ENCODE assay signal across 11 cellular contexts in the genomic region with DNA sequence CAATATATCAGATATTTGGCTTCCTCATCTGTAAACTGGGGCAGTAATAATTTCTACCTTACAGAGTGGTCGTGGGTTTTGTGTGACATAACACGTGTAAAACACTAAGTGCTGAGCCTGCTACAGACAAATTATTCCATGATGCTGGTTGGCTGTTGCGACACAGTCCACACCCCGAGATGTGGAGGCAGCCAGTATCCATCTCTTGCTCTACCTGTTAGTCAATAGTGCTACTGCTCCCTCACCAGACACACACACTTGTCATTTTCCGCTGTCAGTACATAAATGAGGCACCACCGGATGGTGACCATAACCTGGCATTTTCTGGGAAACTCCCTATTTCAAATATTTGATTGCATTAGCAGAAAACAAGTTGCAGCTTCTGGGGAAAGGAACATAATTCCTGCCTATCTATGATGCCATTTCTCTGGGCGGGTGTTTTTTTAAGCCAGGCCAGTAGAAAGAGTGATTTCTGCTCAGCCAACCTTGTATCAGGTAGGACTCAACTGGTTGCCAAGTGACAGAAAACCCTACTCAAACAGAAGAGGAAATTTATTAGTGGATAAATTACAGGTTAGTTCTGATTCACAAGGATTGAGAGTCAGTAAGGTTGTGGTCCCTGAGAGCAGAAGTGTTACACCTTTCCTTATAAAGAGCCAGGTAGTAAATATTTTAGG. TPM values are rescaled to one million over a fixed set of nuclear protein-coding genes. Genes with fewer than 3 reads are reported as not detected.
DNase-seq lines count a peak whose midpoint lies in the region; ATAC-seq and TF ChIP-seq lines count a peak whose summit lies in the region.
"Had no signal": no experiment of that assay in that cellular context is flagged by ENCODE, and none has a peak within 500 bp of the region (broad histone marks: within the 10 kb centered on the region; RNA-seq: fewer than 3 reads in every experiment).

No MANE protein-coding gene starts in this region.

- no peak overlapping the region for H3K4me3 ChIP-seq in lower lobe of right lung
- H3K4me3 ChIP-seq: tibial artery had no signal

- CTCF ChIA-PET in activated CD8-positive, alpha-beta memory T cell treated with anti-CD3 and anti-CD28 coated beads, Interleukin-2, amount 10 ng/mL, durations not matched to agents 7 days and 5 days (lab: Charles Lee), result interaction anchor here (0.7 to 2.3 kb wide), 7 partner anchors 13 to 1216 kb away, joined by 3 to 14 read pairs (median 5); partner anchors contain the start of gene NETO2

- no peak overlapping the region for H3K4me3 Mint-ChIP-seq in activated CD8-positive, alpha-beta memory T cell treated with anti-CD3 and anti-CD28 coated beads, Interleukin-2, amount 10 ng/mL, durations not matched to agents 7 days and 5 days
- no peak overlapping the region for H3K4me3 Mint-ChIP-seq in dendritic cell treated with granulocyte-macrophage colony-stimulating factor and Interleukin-4, amounts not matched to agents 40 ng/mL and 50 ng/mL, for 4 days

- peaks cover 16% of the 10 kb centered on the region for H3K4me1 Mint-ChIP-seq in activated CD8-positive, alpha-beta memory T cell treated with anti-CD3 and anti-CD28 coated beads, Interleukin-2, amount 10 ng/mL, durations not matched to agents 7 days and 5 days
- no peaks in the 10 kb centered on the region for H3K4me1 Mint-ChIP-seq in dendritic cell treated with granulocyte-macrophage colony-stimulating factor and Interleukin-4, amounts not matched to agents 40 ng/mL and 50 ng/mL, for 4 days (ENCODE audit: low read depth)

- no peak overlapping the region for H3K27ac ChIP-seq in lower lobe of right lung
- H3K27ac ChIP-seq: tibial artery had no signal

- H3K36me3 ChIP-seq in lower lobe of right lung, result peaks cover 5% of the 10 kb centered on the region

- no peak for TF ChIP-seq CTCF in lower lobe of right lung (IDR thresholded peaks at IDR 0.05)

- H3K36me3 Mint-ChIP-seq in activated CD8-positive, alpha-beta memory T cell treated with anti-CD3 and anti-CD28 coated beads, Interleukin-2, amount 10 ng/mL, durations not matched to agents 7 days and 5 days, result peaks cover 2% of the 10 kb centered on the region
- H3K36me3 Mint-ChIP-seq in dendritic cell treated with granulocyte-macrophage colony-stimulating factor and Interleukin-4, amounts not matched to agents 40 ng/mL and 50 ng/mL, for 4 days (ENCODE audit: low read depth), result peaks cover 4% of the 10 kb centered on the region

- ATAC-seq in activated CD8-positive, alpha-beta memory T cell treated with anti-CD3 and anti-CD28 coated beads, Interleukin-2, amount 10 ng/mL, durations not matched to agents 7 days and 5 days, result peak; percentile 69
- no peak for ATAC-seq in lower lobe of right lung
- ATAC-seq in GM18858 (IDR thresholded peaks at IDR 0.05; ENCODE audit: unreplicated experiment), result no peak

- no peaks in the 10 kb centered on the region for H3K27me3 ChIP-seq in lower lobe of right lung (ENCODE audit: low read depth)
- H3K27me3 ChIP-seq: tibial artery had no signal

- no peaks in the 10 kb centered on the region for H3K9me3 Mint-ChIP-seq in activated CD8-positive, alpha-beta memory T cell treated with anti-CD3 and anti-CD28 coated beads, Interleukin-2, amount 10 ng/mL, durations not matched to agents 7 days and 5 days (ENCODE audit: low read depth)
- H3K9me3 Mint-ChIP-seq in dendritic cell treated with granulocyte-macrophage colony-stimulating factor and Interleukin-4, amounts not matched to agents 40 ng/mL and 50 ng/mL, for 4 days, result no peaks in the 10 kb centered on the region

- H3K4me1 ChIP-seq in lower lobe of right lung, result no peaks in the 10 kb centered on the region
- H3K4me1 ChIP-seq: tibial artery had no signal

- peak; percentile 50 for DNase-seq in activated CD8-positive, alpha-beta memory T cell treated with anti-CD3 and anti-CD28 coated beads, Interleukin-2, amount 10 ng/mL, durations not matched to agents 7 days and 5 days
- DNase-seq in activated CD8-positive, alpha-beta memory T cell treated with anti-CD3 and anti-CD28 coated beads, Interleukin-2, amount 50 U/mL, for 4 hours, result no peak
- peak; percentile 1 for DNase-seq in NCI-H146 treated with DMSO at 0.1 percent for 48 hours (lab: John Stamatoyannopoulos, UW; ENCODE audit: unreplicated experiment)
- DNase-seq in stimulated activated CD4-positive, alpha-beta T cell treated with anti-CD3 and anti-CD28 coated beads, TNF-alpha, amount 100 ng/mL, for 24 hours (ENCODE audit: low read depth in 3 of 3), result peak in 2 of 3 experiments; percentile 16 to 34
- no peak for DNase-seq in germinal center (ENCODE audit: low spot score)
- DNase-seq in lower lobe of right lung, result no peak
- DNase-seq: NCI-H2081 treated with DMSO at 0.1 percent for 48 hours, T1000, tibial artery had no signal

- H3K27ac Mint-ChIP-seq in activated CD8-positive, alpha-beta memory T cell treated with anti-CD3 and anti-CD28 coated beads, Interleukin-2, amount 10 ng/mL, durations not matched to agents 7 days and 5 days, result no peak overlapping the region
- H3K27ac Mint-ChIP-seq in dendritic cell treated with granulocyte-macrophage colony-stimulating factor and Interleukin-4, amounts not matched to agents 40 ng/mL and 50 ng/mL, for 4 days, result peak overlapping the region; percentile 25

- intact Hi-C loops in dendritic cell treated with granulocyte-macrophage colony-stimulating factor and Interleukin-4, amounts not matched to agents 40 ng/mL and 50 ng/mL, for 4 days (cut with micrococcal nuclease), result no loop called here
- intact Hi-C loops in lower lobe of right lung (cut with DNase I), result no loop called here

- H3K27me3 Mint-ChIP-seq in activated CD8-positive, alpha-beta memory T cell treated with anti-CD3 and anti-CD28 coated beads, Interleukin-2, amount 10 ng/mL, durations not matched to agents 7 days and 5 days, result no peaks in the 10 kb centered on the region
- no peaks in the 10 kb centered on the region for H3K27me3 Mint-ChIP-seq in dendritic cell treated with granulocyte-macrophage colony-stimulating factor and Interleukin-4, amounts not matched to agents 40 ng/mL and 50 ng/mL, for 4 days

- H3K9me3 ChIP-seq in lower lobe of right lung, result no peaks in the 10 kb centered on the region
- H3K9me3 ChIP-seq: tibial artery had no signal

RNA-seq across cellular contexts. Expression of gene DNAJA2, which starts 24.1 kb away (rescaled TPM):
- total RNA-seq in activated CD8-positive, alpha-beta memory T cell treated with anti-CD3 and anti-CD28 coated beads, Interleukin-2, amount 10 ng/mL, durations not matched to agents 7 days and 5 days, result 10 to 100 TPM; 55.6 to 70.2 TPM
- total RNA-seq in lower lobe of right lung, result 53.1 TPM

Comparison
In these comparisons a context has a peak if more than half of its experiments do, and no peak if none do; other contexts are left out.
1. DNase-seq: peak in activated CD8-positive, alpha-beta memory T cell treated with anti-CD3 and anti-CD28 coated beads, Interleukin-2, amount 10 ng/mL, durations not matched to agents 7 days and 5 days (single experiment), NCI-H146 treated with DMSO at 0.1 percent for 48 hours (single experiment) and stimulated activated CD4-positive, alpha-beta T cell treated with anti-CD3 and anti-CD28 coated beads, TNF-alpha, amount 100 ng/mL, for 24 hours (2 of 3); none in activated CD8-positive, alpha-beta memory T cell treated with anti-CD3 and anti-CD28 coated beads, Interleukin-2, amount 50 U/mL, for 4 hours (single experiment), germinal center (single experiment) and lower lobe of right lung (single experiment).